ENCODE assay signal across 9 cellular contexts in the genomic region with DNA sequence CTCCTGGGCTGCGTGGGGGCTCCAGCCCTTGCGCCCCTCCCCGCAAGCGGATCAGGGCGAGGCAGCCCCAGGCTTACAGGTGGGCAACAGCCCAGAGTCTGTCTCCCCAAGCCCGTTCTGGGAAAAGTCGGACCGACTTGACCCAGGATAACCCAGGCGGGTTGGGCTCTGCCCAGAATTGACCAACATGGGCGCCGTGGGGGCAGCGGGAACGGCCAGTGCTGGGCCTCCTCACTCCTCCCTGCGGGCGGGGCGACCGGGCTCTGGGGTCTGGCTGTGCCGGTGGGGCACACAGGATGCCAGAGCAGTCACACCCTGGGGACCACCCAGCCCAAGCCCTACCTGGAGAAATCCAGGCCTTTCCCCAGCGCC. TPM values are rescaled to one million over a fixed set of nuclear protein-coding genes. Genes with fewer than 3 reads are reported as not detected.
A peak's percentile ranks its signal among the peaks of the same experiment; 100 is the strongest.
DNase-seq lines count a peak whose midpoint lies in the region; ATAC-seq, FAIRE-seq and TF ChIP-seq lines count a peak whose summit lies in the region.
"Had no signal": no experiment of that assay in that cellular context is flagged by ENCODE, and none has a peak within 500 bp of the region (broad histone marks: within the 10 kb centered on the region; RNA-seq: fewer than 3 reads in every experiment).

No MANE protein-coding gene starts in this region.

- H3K4me3 Mint-ChIP-seq in GM23338 (peak overlapping the region; percentile 15; the same call in 1 of the 3 replicates), Calu3 (ENCODE audit: low read depth, unreplicated experiment) (no peak overlapping the region)
- H3K4me3 Mint-ChIP-seq in activated CD4-positive, alpha-beta T cell treated with anti-CD3 and anti-CD28 coated beads, Interleukin-2, amount 10 ng/mL, durations not matched to agents 7 days and 5 days, result no peak overlapping the region

- no peak for TF ChIP-seq CTCF in GM23338 (conservative IDR thresholded peaks at IDR 0.05; ENCODE audit: low read depth in 2 of 2)
- no peak for TF ChIP-seq CTCF in K562 (IDR thresholded peaks at IDR 0.05 in 2 of 3, conservative IDR thresholded peaks at IDR 0.05 in 1 of 3; ENCODE audit: insufficient read depth in 2 of 3, low read depth in 1 of 3, low read length in 3 of 3)
- no peak for TF ChIP-seq CTCF in Calu3 (IDR thresholded peaks at IDR 0.05; ENCODE audit: unreplicated experiment)

- POLR2A ChIA-PET in K562 (lab: Yijun Ruan, JAX), result no interaction called here
- POLR2A ChIA-PET in activated CD4-positive, alpha-beta T cell treated with anti-CD3 and anti-CD28 coated beads, Interleukin-2, amount 10 ng/mL, durations not matched to agents 7 days and 5 days (lab: Charles Lee), result no interaction called here

- H4K20me1 ChIP-seq in GM23338 (replicated peaks; ENCODE audit: insufficient read depth), result no peaks in the 10 kb centered on the region
- H4K20me1 ChIP-seq in K562 (replicated peaks; ENCODE audit: control insufficient read depth, insufficient read depth, low read length), result peaks cover 8% of the 10 kb centered on the region; the same call in 1 of the 2 replicates

- FAIRE-seq in K562 (lab: Jason Lieb, UNC), result no peak

- TF ChIP-seq EP300 in K562 (IDR thresholded peaks at IDR 0.05; ENCODE audit: low read length), result no peak

- H3K9ac ChIP-seq in K562 (ENCODE audit: insufficient read depth in 1 of 2, low read depth in 2 of 2, low read length in 2 of 2) (peak overlapping the region in 1 of 2 experiments; percentile 57; a peak in 2 of 4 replicates), iPS-20b (ENCODE audit: low read depth, low read length) (no peak overlapping the region)

- in situ Hi-C loops in K562 (cut with MboI), result no loop called here

- H3K4me2 ChIP-seq in GM23338 (peak overlapping the region; percentile 92), K562 (ENCODE audit: insufficient read depth, low read length) (peak overlapping the region; percentile 51; the same call in 1 of the 2 replicates)

- CTCF ChIA-PET in K562 (lab: Yijun Ruan, JAX; ENCODE audit: low intra/inter-chr PET ratio), result no interaction called here
- CTCF ChIA-PET in activated CD4-positive, alpha-beta T cell treated with anti-CD3 and anti-CD28 coated beads, Interleukin-2, amount 10 ng/mL, durations not matched to agents 7 days and 5 days (lab: Charles Lee), result no interaction called here
- CTCF ChIA-PET in Calu3 (lab: Charles Lee), result interaction anchor here (0.6 kb wide), 1 partner anchor 45 kb away, joined by 6 read pairs; no protein-coding TSS in a partner anchor

- 0 out of 2 replicates have a peak, but pooled peaks cover 3% of the 10 kb centered on the region for H3F3A ChIP-seq in GM23338 (replicated peaks; ENCODE audit: low read depth)

- H3K9me1 ChIP-seq in K562 (ENCODE audit: control insufficient read depth, insufficient read depth, low read length), result no peaks in the 10 kb centered on the region

- H3K9me3 ChIP-seq in K562 (replicated peaks; ENCODE audit: control insufficient read depth, insufficient read depth, low read depth, low read length) (no peaks in the 10 kb centered on the region), iPS-20b (ENCODE audit: insufficient read depth, low read depth, low read length) (no peaks in the 10 kb centered on the region)

- H3K27ac Mint-ChIP-seq in GM23338, result no peak overlapping the region
- no peak overlapping the region for H3K27ac Mint-ChIP-seq in activated CD4-positive, alpha-beta T cell treated with anti-CD3 and anti-CD28 coated beads, Interleukin-2, amount 10 ng/mL, durations not matched to agents 7 days and 5 days
- H3K27ac Mint-ChIP-seq in Calu3 (ENCODE audit: unreplicated experiment), result no peak overlapping the region

- H3K79me2 ChIP-seq in GM23338 (replicated peaks; ENCODE audit: insufficient read depth) (no peaks in the 10 kb centered on the region), K562 (ENCODE audit: control insufficient read depth, insufficient read depth, low read length) (no peaks in the 10 kb centered on the region)

- 60% methylated on average over 2 of the region's 19 CpGs for WGBS in K562 (ENCODE audit: insufficient coverage, low coverage, missing lambda C conversion rate)

- DNase-seq in GM23338 (ENCODE audit: low spot score) (peak; percentile 34), K562 (ENCODE audit: extremely low read depth in 1 of 4, low spot score in 3 of 4) (no peak), iPS-NIHi11 (ENCODE audit: low spot score) (no peak), Calu3 (no peak), NCI-H2081 (lab: John Stamatoyannopoulos, UW) (no peak)
- DNase-seq in activated CD4-positive, alpha-beta T cell treated with anti-CD3 and anti-CD28 coated beads, Interleukin-2, amount 10 ng/mL, durations not matched to agents 7 days and 5 days, result no peak
- DNase-seq: activated gamma-delta T cell treated with Interleukin-2 at 50 U/mL for 16 hours had no signal

- H3K4me1 Mint-ChIP-seq in GM23338 (peaks cover 15% of the 10 kb centered on the region), Calu3 (ENCODE audit: low read depth, unreplicated experiment) (peaks cover 11% of the 10 kb centered on the region)
- peaks cover 9% of the 10 kb centered on the region for H3K4me1 Mint-ChIP-seq in activated CD4-positive, alpha-beta T cell treated with anti-CD3 and anti-CD28 coated beads, Interleukin-2, amount 10 ng/mL, durations not matched to agents 7 days and 5 days

- H3K4me3 ChIP-seq in GM23338 (peak overlapping the region; percentile 81), K562 (no peak overlapping the region), iPS-20b (ENCODE audit: low read length) (peak overlapping the region; percentile 69), skin epidermis (peak overlapping the region; percentile 47 to 67 (median 56))

- H3K36me3 ChIP-seq in GM23338 (ENCODE audit: insufficient read depth) (no peaks in the 10 kb centered on the region), K562 (ENCODE audit: control insufficient read depth, insufficient read depth, low read length) (no peaks in the 10 kb centered on the region), iPS-20b (ENCODE audit: insufficient read depth, low read depth, low read length) (no peaks in the 10 kb centered on the region)

- H3K27me3 Mint-ChIP-seq in GM23338 (ENCODE audit: insufficient read depth, low read depth, poor library complexity), result peaks cover 15% of the 10 kb centered on the region
- peaks cover 24% of the 10 kb centered on the region for H3K27me3 Mint-ChIP-seq in activated CD4-positive, alpha-beta T cell treated with anti-CD3 and anti-CD28 coated beads, Interleukin-2, amount 10 ng/mL, durations not matched to agents 7 days and 5 days
- peaks cover 25% of the 10 kb centered on the region for H3K27me3 Mint-ChIP-seq in Calu3 (ENCODE audit: unreplicated experiment)

- H3K9me3 Mint-ChIP-seq in GM23338, result no peaks in the 10 kb centered on the region
- H3K9me3 Mint-ChIP-seq in activated CD4-positive, alpha-beta T cell treated with anti-CD3 and anti-CD28 coated beads, Interleukin-2, amount 10 ng/mL, durations not matched to agents 7 days and 5 days, result no peaks in the 10 kb centered on the region
- H3K9me3 Mint-ChIP-seq in Calu3 (ENCODE audit: low read depth, unreplicated experiment), result no peaks in the 10 kb centered on the region

- no peaks in the 10 kb centered on the region for H3K9me2 ChIP-seq in GM23338 (ENCODE audit: insufficient read depth)

- H3K27me3 ChIP-seq in GM23338 (ENCODE audit: insufficient read depth) (peaks cover 24% of the 10 kb centered on the region), K562 (ENCODE audit: control insufficient read depth in 2 of 2, insufficient read depth in 2 of 2, low read length in 2 of 2) (peaks cover 21 to 66% of the 10 kb centered on the region in 2 experiments; a peak in 4 of 5 replicates), iPS-20b (ENCODE audit: insufficient read depth, low read length) (peaks cover 39% of the 10 kb centered on the region)

- TF ChIP-seq POLR2A in K562 (conservative IDR thresholded peaks at IDR 0.05), result no peak

- peak overlapping the region; percentile 96 for H2AFZ ChIP-seq in GM23338
- H2AFZ ChIP-seq in K562 (ENCODE audit: low read depth, low read length), result no peak overlapping the region

- H3K36me3 Mint-ChIP-seq in GM23338 (ENCODE audit: low read depth) (no peaks in the 10 kb centered on the region; the same call in 2 of the 3 replicates), Calu3 (ENCODE audit: insufficient read depth, unreplicated experiment) (peaks cover 5% of the 10 kb centered on the region)
- no peaks in the 10 kb centered on the region for H3K36me3 Mint-ChIP-seq in activated CD4-positive, alpha-beta T cell treated with anti-CD3 and anti-CD28 coated beads, Interleukin-2, amount 10 ng/mL, durations not matched to agents 7 days and 5 days (ENCODE audit: low read depth)

- H3K27ac ChIP-seq in GM23338 (ENCODE audit: low read depth), result no peak overlapping the region
- H3K27ac ChIP-seq in K562 (ENCODE audit: extremely low read depth, low read depth, low read length), result no peak overlapping the region
- H3K27ac ChIP-seq in iPS-20b (ENCODE audit: low read length), result no peak overlapping the region
- peak overlapping the region; percentile 3 to 93 (median 82) for H3K27ac ChIP-seq in skin epidermis

- BruUV-seq in K562 (replicated peaks; lab: Mats Ljungman, UMichigan) (no TSS peak), Calu3 (replicated peaks; lab: Mats Ljungman, UMichigan) (no TSS peak)

- no peak for TF ChIP-seq RAD21 in K562 (CRISPR knock-in tag; conservative IDR thresholded peaks at IDR 0.05 in 1 of 2, IDR thresholded peaks at IDR 0.05 in 1 of 2)

- intact Hi-C loops in K562 (cut with micrococcal nuclease), result no loop called here
- intact Hi-C loops in Calu3 (cut with micrococcal nuclease; ENCODE audit: unreplicated experiment), result no loop called here

- peak; percentile 24 for ATAC-seq in GM23338
- ATAC-seq in K562, result no peak

- H3K4me1 ChIP-seq in GM23338 (ENCODE audit: insufficient read depth) (peaks cover 7% of the 10 kb centered on the region; the same call in 1 of the 2 replicates), K562 (replicated peaks in 1 of 2; ENCODE audit: control insufficient read depth in 2 of 2, insufficient read depth in 2 of 2, low read length in 2 of 2) (peaks cover 0 to 8% of the 10 kb centered on the region in 2 experiments; a peak in 2 of 5 replicates), iPS-20b (ENCODE audit: insufficient read depth, low read length) (no peaks in the 10 kb centered on the region)

RNA-seq across cellular contexts. Expression of a gene that starts 15.3 kb away (rescaled TPM):
- 1.3 and 3.0 TPM in 2 replicates for total RNA-seq in GM23338 (2014; rRNA removed; shearing (Covaris generic))
- polyA plus RNA-seq in GM23338 (2016; fragmentation: Nextera tagmentation; extraction: Ambion mirVana), result 0.16 and 0.38 TPM in 2 replicates
- total RNA-seq in K562 (2011; cell fraction: chromatin; rRNA removed; ENCODE audit: low replicate concordance), result 0.09 and 0.19 TPM in 2 replicates
- 0.13 and 0.17 TPM in 2 replicates for total RNA-seq in K562 (2011; cell fraction: nucleolus; rRNA removed)
- total RNA-seq in K562 (2011; cell fraction: nucleoplasm; rRNA removed), result 0.23 and 0.29 TPM in 2 replicates
- 0.04 TPM in 1 of 2 replicates, not detected in the other for total RNA-seq in K562 (2014; rRNA removed)
- not detected in 2 replicates for total RNA-seq in K562 (2014; rRNA removed; fragmentation: Illumina TruSeq; extraction: Trizol)
- total RNA-seq in K562 (2015; rRNA removed; fragmentation: Illumina TruSeq; extraction: Trizol), result not detected in 2 replicates
- 0.31 and 0.36 TPM in 2 replicates for total RNA-seq in K562 (2021)
- polyA plus RNA-seq in K562 (2011; rRNA removed), result 0.03 and 0.05 TPM in 2 replicates
- 0.31 and 0.44 TPM in 2 replicates for polyA plus RNA-seq in K562 (2011; cell fraction: cytosol; rRNA removed)
- 0.04 and 0.09 TPM in 2 replicates for polyA plus RNA-seq in K562 (2011; cell fraction: nucleus; rRNA removed)
- 0.12 and 0.17 TPM in 2 replicates for polyA plus RNA-seq in K562 (2012)
- 0.03 and 0.10 TPM in 2 replicates for polyA plus RNA-seq in K562 (2014; fragmentation: Illumina TruSeq; extraction: Trizol)
- under 1 TPM in 1 of 2 experiments, not detected in 1; 0.03 TPM for polyA plus RNA-seq in K562 (2014; fragmentation: Nextera tagmentation; extraction: Ambion mirVana)
- polyA plus RNA-seq in K562 (2014; rRNA removed), result 0.01 TPM in 1 of 2 replicates, not detected in the other
- 0.03 and 0.07 TPM in 2 replicates for polyA minus RNA-seq in K562 (2011; rRNA and poly(A)+ RNA removed)
- not detected in 2 replicates for polyA minus RNA-seq in K562 (2011; cell fraction: cytosol; rRNA and poly(A)+ RNA removed)
- 0.11 and 0.13 TPM in 2 replicates for polyA minus RNA-seq in K562 (2011; cell fraction: nucleus; rRNA and poly(A)+ RNA removed)
- total RNA-seq in activated CD4-positive, alpha-beta T cell treated with anti-CD3 and anti-CD28 coated beads, Interleukin-2, amount 10 ng/mL, durations not matched to agents 7 days and 5 days, result under 1 TPM; 0.05 to 0.08 TPM
- total RNA-seq in Calu3 (2022), result 0.92 and 2.5 TPM in 2 replicates

RNA-seq across cellular contexts. Expression of a gene that starts 35.9 kb away (rescaled TPM):
- 13.8 and 26.4 TPM in 2 replicates for total RNA-seq in GM23338 (2014; rRNA removed; shearing (Covaris generic))
- polyA plus RNA-seq in GM23338 (2016; fragmentation: Nextera tagmentation; extraction: Ambion mirVana) (10.9 and 12.7 TPM in 2 replicates), K562 (2011; rRNA removed) (not detected in 2 replicates), K562 (2014; fragmentation: Illumina TruSeq; extraction: Trizol) (not detected in 2 replicates), K562 (2014; fragmentation: Nextera tagmentation; extraction: Ambion mirVana) (not detected), K562 (2014; rRNA removed) (not detected in 2 replicates)
- not detected in 2 replicates for total RNA-seq in K562 (2011; cell fraction: chromatin; rRNA removed; ENCODE audit: low replicate concordance)
- not detected in 2 replicates for total RNA-seq in K562 (2011; cell fraction: nucleolus; rRNA removed)
- not detected in 2 replicates for total RNA-seq in K562 (2011; cell fraction: nucleoplasm; rRNA removed)
- total RNA-seq in K562 (2014; rRNA removed) (not detected in 2 replicates), K562 (2014; rRNA removed; fragmentation: Illumina TruSeq; extraction: Trizol) (not detected in 2 replicates), K562 (2015; rRNA removed; fragmentation: Illumina TruSeq; extraction: Trizol) (not detected in 2 replicates), K562 (2021) (not detected in 2 replicates), Calu3 (2022) (not detected in 2 replicates)
- 0.01 TPM in 1 of 2 replicates, not detected in the other for polyA plus RNA-seq in K562 (2011; cell fraction: cytosol; rRNA removed)
- not detected in 2 replicates for polyA plus RNA-seq in K562 (2011; cell fraction: nucleus; rRNA removed)
- not detected in 2 replicates for polyA plus RNA-seq in K562 (2012)
- not detected in 2 replicates for polyA minus RNA-seq in K562 (2011; rRNA and poly(A)+ RNA removed)
- polyA minus RNA-seq in K562 (2011; cell fraction: cytosol; rRNA and poly(A)+ RNA removed), result not detected in 2 replicates
- not detected in 2 replicates for polyA minus RNA-seq in K562 (2011; cell fraction: nucleus; rRNA and poly(A)+ RNA removed)
- total RNA-seq in activated CD4-positive, alpha-beta T cell treated with anti-CD3 and anti-CD28 coated beads, Interleukin-2, amount 10 ng/mL, durations not matched to agents 7 days and 5 days, result under 1 TPM in 1 of 2 experiments, not detected in 1; 0.05 TPM

Comparison
In these comparisons a context has a peak if more than half of its experiments do, and no peak if none do; other contexts are left out.
1. H3K27ac ChIP-seq: peak in skin epidermis (21 of 21); none in GM23338 (single experiment), K562 (single experiment) and iPS-20b (single experiment).
2. RNA of a gene that starts 35.9 kb away (total RNA-seq): 13.8 to 26.4 TPM in GM23338; 0.05 TPM in activated CD4-positive, alpha-beta T cell treated with anti-CD3 and anti-CD28 coated beads, Interleukin-2, amount 10 ng/mL, durations not matched to agents 7 days and 5 days, not detected in K562 and not detected in Calu3; every median in the first group is over 10 times any median in the second.